9 cellular contexts compared by ENCODE assay signal in genomic region chr2:233331536-233331935, GRCh38. TPM values are rescaled to one million over a fixed set of nuclear protein-coding genes. Genes with fewer than 3 reads are reported as not detected.
DNase-seq lines count a peak whose midpoint lies in the region; ATAC-seq, FAIRE-seq and TF ChIP-seq lines count a peak whose summit lies in the region.
"Had no signal": no experiment of that assay in that cellular context is flagged by ENCODE, and none has a peak within 500 bp of the region (broad histone marks: within the 10 kb centered on the region; RNA-seq: fewer than 3 reads in every experiment).

No MANE protein-coding gene starts in this region.

- peaks cover 34% of the 10 kb centered on the region for H3K4me1 Mint-ChIP-seq in T-helper 17 cell

- peak overlapping the region; percentile 67 for H3K4me3 Mint-ChIP-seq in T-helper 17 cell

- H3K9me3 ChIP-seq in T-helper 17 cell (ENCODE audit: control insufficient read depth, low read length, poor library complexity, severe bottlenecking) (no peaks in the 10 kb centered on the region), pancreas (no peaks in the 10 kb centered on the region), aorta (ENCODE audit: control insufficient read depth, low read length) (no peaks in the 10 kb centered on the region)

- no peaks in the 10 kb centered on the region for H3K27me3 Mint-ChIP-seq in T-helper 17 cell

- WGBS in pancreas, 2 donors, result 63 to 74% methylated on average over 15 of the region's 15 CpGs
- 87% methylated on average over 15 of the region's 15 CpGs for WGBS in aorta, 2 donors

- H3K27ac ChIP-seq in pancreas (peak overlapping the region in 2 of 4 donors; percentile 52 to 61), aorta (ENCODE audit: low read depth in 1 of 2, low read length in 2 of 2) (no peak overlapping the region)

- H3K4me3 ChIP-seq in pancreas (no peak overlapping the region), aorta (ENCODE audit: low read length in 2 of 2) (no peak overlapping the region)

- intact Hi-C loops in pancreas (cut with DNase I) (no loop called here), aorta (cut with DNase I) (no loop called here)

- ATAC-seq in GM18868 (IDR thresholded peaks at IDR 0.05; ENCODE audit: unreplicated experiment), result peak; percentile 88
- ATAC-seq in HG03045 (IDR thresholded peaks at IDR 0.05; ENCODE audit: unreplicated experiment), result peak; percentile 75
- ATAC-seq in T-helper 17 cell, result peak; percentile 97
- peak in 3 of 4 donors; percentile 56 to 86 (median 84) for ATAC-seq in pancreas
- ATAC-seq in aorta (ENCODE audit: low FRiP score), result peak; percentile 73
- no peak for ATAC-seq in GM18519 (IDR thresholded peaks at IDR 0.05; ENCODE audit: low FRiP score, unreplicated experiment)

- H3K27me3 ChIP-seq in pancreas, result no peaks in the 10 kb centered on the region
- H3K27me3 ChIP-seq in aorta (ENCODE audit: control insufficient read depth in 1 of 2, insufficient read depth in 2 of 2, low read length in 1 of 2), result no peaks in the 10 kb centered on the region

- no peak for FAIRE-seq in pancreas (lab: Jason Lieb, UNC)
- FAIRE-seq in RCC 7860 (lab: Jason Lieb, UNC), result no peak

- DNase-seq in T-helper 17 cell (peak; percentile 26 to 59 (median 55)), amygdala (lab: John Stamatoyannopoulos, UW) (peak in 30 of 56 donors; percentile 9 to 73 (median 30)), pancreas (peak in 1 of 6 donors; percentile 67), aorta (peak in 1 of 2 donors; percentile 86), RCC 7860 (ENCODE audit: low spot score) (no peak)
- DNase-seq: IMR-90 had no signal

- H3K36me3 ChIP-seq in pancreas, result no peaks in the 10 kb centered on the region
- H3K36me3 ChIP-seq in aorta (ENCODE audit: control insufficient read depth in 1 of 2, insufficient read depth in 2 of 2, low read length in 1 of 2), result no peaks in the 10 kb centered on the region

- peak overlapping the region; percentile 91 for H3K27ac Mint-ChIP-seq in T-helper 17 cell

- no peak for TF ChIP-seq CTCF in pancreas (IDR thresholded peaks at IDR 0.05)

- H3K4me1 ChIP-seq in pancreas, result no peaks in the 10 kb centered on the region
- no peaks in the 10 kb centered on the region for H3K4me1 ChIP-seq in aorta (ENCODE audit: control insufficient read depth in 1 of 2, insufficient read depth in 2 of 2, low read length in 2 of 2)

- no peaks in the 10 kb centered on the region for H3K36me3 Mint-ChIP-seq in T-helper 17 cell (ENCODE audit: low read depth)

RNA-seq across cellular contexts. Expression of gene DGKD, which starts 22.8 kb away (rescaled TPM):
- total RNA-seq in T-helper 17 cell (100 to 1,000 TPM; 148 to 170 TPM), pancreas (10 to 100 TPM in 1 of 6 donors, 1 to 10 TPM in 5; 6.7 to 16.3 (median 8.9) TPM), aorta (100 to 1,000 TPM in 1 of 2 donors, 10 to 100 TPM in 1; 74.3 to 250 TPM)
- polyA plus RNA-seq in pancreas (10 to 100 TPM in 1 of 2 donors, 1 to 10 TPM in 1; 8.9 to 12.4 TPM), aorta (10 to 100 TPM in 1 of 2 donors, 1 to 10 TPM in 1; 8.9 to 62.2 TPM)

RNA-seq across cellular contexts. Expression of gene SAG, which starts 23.9 kb away (rescaled TPM):
- total RNA-seq in T-helper 17 cell (under 1 TPM; 0.10 to 0.25 TPM), pancreas (not detected), aorta (not detected)
- polyA plus RNA-seq in pancreas (not detected), aorta (not detected)
- total RNA-seq: IMR-90 had no signal
- polyA plus RNA-seq: IMR-90 had no signal

Comparison
In these comparisons a context has a peak if more than half of its experiments do, and no peak if none do; other contexts are left out.
1. RNA of gene DGKD, which starts 22.8 kb away (total RNA-seq): 74.3 to 250 TPM in aorta and 148 to 170 TPM in T-helper 17 cell; 6.7 to 16.3 TPM in pancreas; every median in the first group is over 4 times any median in the second.